ENCODE assay signal across 1 cellular context in genomic region chr20:64188682-64189529, GRCh38.
TF ChIP-seq lines count a peak whose summit lies in the region.

No MANE protein-coding gene starts in this region.

TF ChIP-seq in HCT116, 20 proteins besides CTCF, POLR2A, EP300 and RAD21 (continued from another document):
- TF ChIP-seq, protein P1, sequence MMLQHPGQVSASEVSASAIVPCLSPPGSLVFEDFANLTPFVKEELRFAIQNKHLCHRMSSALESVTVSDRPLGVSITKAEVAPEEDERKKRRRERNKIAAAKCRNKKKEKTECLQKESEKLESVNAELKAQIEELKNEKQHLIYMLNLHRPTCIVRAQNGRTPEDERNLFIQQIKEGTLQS (IDR thresholded peaks at IDR 0.05), result no peak
- no peak for TF ChIP-seq JUND (IDR thresholded peaks at IDR 0.05)
- TF ChIP-seq FOSL1 (IDR thresholded peaks at IDR 0.05; ENCODE audit: low read depth), result no peak
- TF ChIP-seq ZNF274 (IDR thresholded peaks at IDR 0.05; ENCODE audit: low read depth, low read length), result no peak
- TF ChIP-seq POLR2AphosphoS5 (IDR thresholded peaks at IDR 0.05; ENCODE audit: low read depth, low read length), result no peak
- no peak for TF ChIP-seq EZH2 (IDR thresholded peaks at IDR 0.05)
- no peak for TF ChIP-seq EZH2phosphoT487 (IDR thresholded peaks at IDR 0.05; ENCODE audit: borderline replicate concordance)
- TF ChIP-seq SRF (IDR thresholded peaks at IDR 0.05; ENCODE audit: low read depth), result no peak
- no peak for TF ChIP-seq YY1 (IDR thresholded peaks at IDR 0.05; ENCODE audit: extremely low read depth, insufficient replicate concordance, low read depth, low read length)
